14 cellular contexts compared by ENCODE assay signal in genomic region chr10:119221201-119221600, GRCh38. TPM values are rescaled to one million over a fixed set of nuclear protein-coding genes. Genes with fewer than 3 reads are reported as not detected.
A peak's percentile ranks its signal among the peaks of the same experiment; 100 is the strongest.
DNase-seq lines count a peak whose midpoint lies in the region; ATAC-seq and TF ChIP-seq lines count a peak whose summit lies in the region.
"Had no signal": no experiment of that assay in that cellular context is flagged by ENCODE, and none has a peak within 500 bp of the region (broad histone marks: within the 10 kb centered on the region; RNA-seq: fewer than 3 reads in every experiment).

No MANE protein-coding gene starts in this region.

- TF ChIP-seq POLR2A in gastrocnemius medialis (IDR thresholded peaks at IDR 0.05) = peak in 1 of 2 donors; percentile 7

- H3K4me3 ChIP-seq in right atrium auricular region = peak overlapping the region in 1 of 2 donors; percentile 2
- H3K4me3 ChIP-seq in gastrocnemius medialis = peak overlapping the region in 1 of 4 donors; percentile 2
- H3K4me3 ChIP-seq in A673 (ENCODE audit: low read depth, low read length, poor library complexity, severe bottlenecking) = no peak overlapping the region
- H3K4me3 ChIP-seq: SK-N-MC had no signal

- CTCF ChIA-PET in A673 (lab: Charles Lee) = interaction anchor here (0.6 kb wide), 1 partner anchor 15 kb away, joined by 3 read pairs; no protein-coding TSS in a partner anchor

- POLR2A ChIA-PET in A673 (lab: Charles Lee; ENCODE audit: low non-redundant PET) = no interaction called here

- in situ Hi-C loops in gastrocnemius medialis (cut with MboI; ENCODE audit: low sequenced_read_pairs in 4 of 4) = no loop called here

- no peaks in the 10 kb centered on the region for H3K36me3 ChIP-seq in right atrium auricular region
- no peaks in the 10 kb centered on the region for H3K36me3 ChIP-seq in gastrocnemius medialis
- H3K36me3 ChIP-seq in A673 (ENCODE audit: insufficient read depth, low read length, poor library complexity, severe bottlenecking) = no peaks in the 10 kb centered on the region

- BruUV-seq in A673 (replicated peaks; lab: Mats Ljungman, UMichigan) = no TSS peak

- H3K27me3 ChIP-seq in right atrium auricular region (no peaks in the 10 kb centered on the region), gastrocnemius medialis (no peaks in the 10 kb centered on the region), A673 (replicated peaks; ENCODE audit: insufficient read depth, low read depth, low read length, poor library complexity) (no peaks in the 10 kb centered on the region)

- H3K9me3 ChIP-seq in right atrium auricular region (no peaks in the 10 kb centered on the region), gastrocnemius medialis (no peaks in the 10 kb centered on the region), A673 (ENCODE audit: low read depth, low read length, poor library complexity, severe bottlenecking) (no peaks in the 10 kb centered on the region)

- no peak for DNase-seq in Right ventricle myocardium inferior (ENCODE audit: missing footprints)
- DNase-seq in cardiac septum (ENCODE audit: low spot score) = no peak
- DNase-seq in right atrium auricular region (ENCODE audit: low spot score) = no peak
- no peak for DNase-seq in gastrocnemius medialis
- no peak for DNase-seq in RPMI8226
- no peak for DNase-seq in A673 (ENCODE audit: low spot score)
- no peak for DNase-seq in MV-4-11 (lab: John Stamatoyannopoulos, UW)
- DNase-seq: activated CD4-positive, alpha-beta memory T cell treated with anti-CD3 and anti-CD28 coated beads for 36 hours; CD8-positive, alpha-beta T cell; natural killer cell; NCI-H146; NCI-H345 had no signal

- TF ChIP-seq CTCF in right atrium auricular region (IDR thresholded peaks at IDR 0.05) (no peak), gastrocnemius medialis (IDR thresholded peaks at IDR 0.05 in 4 of 5, conservative IDR thresholded peaks at IDR 0.05 in 1 of 5) (no peak), A673 (conservative IDR thresholded peaks at IDR 0.05; ENCODE audit: low read depth, low read length) (no peak)

- intact Hi-C loops in Right ventricle myocardium inferior (cut with DNase I) = no loop called here
- intact Hi-C loops in cardiac septum (cut with DNase I) = no loop called here
- intact Hi-C loops in gastrocnemius medialis (cut with DNase I; ENCODE audit: low total_unique reads) = no loop called here
- intact Hi-C loops in A673 (cut with micrococcal nuclease; ENCODE audit: unreplicated experiment) = no loop called here

- ATAC-seq in Right ventricle myocardium inferior (peak; percentile 36), gastrocnemius medialis (peak in 1 of 2 donors; percentile 59), HG02610 (IDR thresholded peaks at IDR 0.05; ENCODE audit: unreplicated experiment) (no peak)
- ATAC-seq: CD8-positive, alpha-beta T cell; natural killer cell had no signal

- peaks cover 0 to 70% of the 10 kb centered on the region in 2 donors for H3K4me1 ChIP-seq in right atrium auricular region
- H3K4me1 ChIP-seq in gastrocnemius medialis = peaks cover 7 to 18% of the 10 kb centered on the region in 2 donors
- peaks cover 33% of the 10 kb centered on the region for H3K4me1 ChIP-seq in A673 (ENCODE audit: insufficient read depth, low read length, poor library complexity, severe bottlenecking)

- H3K27ac ChIP-seq in right atrium auricular region = peak overlapping the region; percentile 65 to 73
- H3K27ac ChIP-seq in gastrocnemius medialis = peak overlapping the region; percentile 64 to 74 (median 69)
- H3K27ac ChIP-seq in A673 (ENCODE audit: low read depth, low read length, poor library complexity, severe bottlenecking) = no peak overlapping the region
- H3K27ac ChIP-seq: SK-N-MC had no signal

RNA-seq across cellular contexts. Expression of gene GRK5, which starts 13.8 kb away (rescaled TPM):
- total RNA-seq in Right ventricle myocardium inferior (48.6 TPM), cardiac septum (17.6 TPM), right atrium auricular region (10 to 100 TPM; 19.2 to 53.8 TPM), gastrocnemius medialis (10 to 100 TPM in 1 of 4 donors, 1 to 10 TPM in 3; 6.2 to 12.5 (median 9.1) TPM), A673 (2021) (54.7 and 58.2 TPM in 2 replicates)

RNA-seq across cellular contexts. Expression of gene PRDX3, which starts 42.6 kb away (rescaled TPM):
- 285 TPM for total RNA-seq in Right ventricle myocardium inferior
- 220 TPM for total RNA-seq in cardiac septum
- total RNA-seq in right atrium auricular region = 100 to 1,000 TPM; 168 to 250 TPM
- 100 to 1,000 TPM; 227 to 342 (median 250) TPM for total RNA-seq in gastrocnemius medialis
- 215 and 234 TPM in 2 replicates for total RNA-seq in A673 (2021)

RNA-seq across cellular contexts. Expression of gene SFXN4, which starts 55.7 kb away (rescaled TPM):
- total RNA-seq in Right ventricle myocardium inferior (42.0 TPM), cardiac septum (44.0 TPM), right atrium auricular region (10 to 100 TPM; 31.3 to 49.6 TPM), gastrocnemius medialis (10 to 100 TPM; 25.6 to 69.7 (median 39.8) TPM), A673 (2021) (67.3 and 72.9 TPM in 2 replicates)
